ENCODE assay signal across 8 cellular contexts in genomic region chr11:75577198-75577597, GRCh38. TPM values are rescaled to one million over a fixed set of nuclear protein-coding genes. Genes with fewer than 3 reads are reported as not detected.
A peak's percentile ranks its signal among the peaks of the same experiment; 100 is the strongest.
DNase-seq lines count a peak whose midpoint lies in the region; ATAC-seq, FAIRE-seq and TF ChIP-seq lines count a peak whose summit lies in the region.

No MANE protein-coding gene starts in this region.

- no peak overlapping the region for H3K27ac ChIP-seq in A549
- H3K27ac ChIP-seq in GM23248: 0 out of 2 replicates have a peak overlapping the region, but pooled peaks have one; percentile 56
- H3K27ac ChIP-seq in effector memory CD4-positive, alpha-beta T cell (ENCODE audit: insufficient read depth, low read length, poor library complexity, severe bottlenecking): no peak overlapping the region

- no peaks in the 10 kb centered on the region for H3K27me3 ChIP-seq in GM23248 (replicated peaks; ENCODE audit: insufficient read depth)
- no peaks in the 10 kb centered on the region for H3K27me3 ChIP-seq in effector memory CD4-positive, alpha-beta T cell (replicated peaks; ENCODE audit: control insufficient read depth, insufficient read depth, low read length, poor library complexity, severe bottlenecking)

- peak; percentile 42 to 59; a peak in 4 of 6 replicates for ATAC-seq in A549
- no peak for ATAC-seq in HG02938 (IDR thresholded peaks at IDR 0.05; ENCODE audit: unreplicated experiment)

- TF ChIP-seq EP300 in A549 (IDR thresholded peaks at IDR 0.05): no peak

- H3K4me3 ChIP-seq in A549 (no peak overlapping the region), GM23248 (no peak overlapping the region)
- H3K4me3 ChIP-seq in effector memory CD4-positive, alpha-beta T cell (ENCODE audit: insufficient read depth, low read depth, low read length, poor library complexity, severe bottlenecking): no peak overlapping the region

- POLR2A ChIA-PET in A549 (lab: Yijun Ruan, JAX): no interaction called here

- no peaks in the 10 kb centered on the region for H3K27me3 Mint-ChIP-seq in progenitor cell of endocrine pancreas

- H3K4me1 ChIP-seq in A549: peaks cover 9% of the 10 kb centered on the region; the same call in 2 of the 3 replicates
- peaks cover 6% of the 10 kb centered on the region for H3K4me1 ChIP-seq in GM23248 (ENCODE audit: insufficient read depth)
- H3K4me1 ChIP-seq in effector memory CD4-positive, alpha-beta T cell (ENCODE audit: control insufficient read depth, insufficient read depth, low read length, poor library complexity, severe bottlenecking): peaks cover 4% of the 10 kb centered on the region

- H3K36me3 Mint-ChIP-seq in progenitor cell of endocrine pancreas (ENCODE audit: insufficient read depth): peaks cover 5% of the 10 kb centered on the region

- DNase-seq in A549 (ENCODE audit: low read depth in 1 of 2, low spot score in 1 of 2): peak; percentile 37 to 61
- peak; percentile 63 for DNase-seq in GM23248
- peak; percentile 63 to 68 for DNase-seq in activated CD4-positive, alpha-beta T cell treated with anti-CD3 and anti-CD28 coated beads for 4 hours
- DNase-seq in effector memory CD4-positive, alpha-beta T cell: peak in 2 of 3 donors; percentile 29 to 56
- DNase-seq in progenitor cell of endocrine pancreas (ENCODE audit: low spot score, unreplicated experiment): no peak
- DNase-seq in NCI-H2171 treated with DMSO at 0.1 percent for 48 hours (lab: John Stamatoyannopoulos, UW): no peak
- no peak for DNase-seq in GM19240 (ENCODE audit: insufficient read length, low spot score)

- H3K4me3 Mint-ChIP-seq in progenitor cell of endocrine pancreas (ENCODE audit: low read depth): no peak overlapping the region

- H3K27ac Mint-ChIP-seq in progenitor cell of endocrine pancreas: no peak overlapping the region

- FAIRE-seq in A549 (lab: Jason Lieb, UNC): no peak

- TF ChIP-seq POLR2A in A549 (IDR thresholded peaks at IDR 0.05; ENCODE audit: low read length): no peak

- H4K20me1 ChIP-seq in GM23248 (ENCODE audit: insufficient read depth): 0 out of 2 replicates have a peak, but pooled peaks cover 3% of the 10 kb centered on the region

- H3K9me3 ChIP-seq in A549: no peaks in the 10 kb centered on the region
- no peaks in the 10 kb centered on the region for H3K9me3 ChIP-seq in GM23248 (ENCODE audit: low read depth)
- H3K9me3 ChIP-seq in effector memory CD4-positive, alpha-beta T cell (ENCODE audit: control insufficient read depth, low read length): no peaks in the 10 kb centered on the region

- no peak overlapping the region for H3K4me2 ChIP-seq in A549
- H3K4me2 ChIP-seq in GM23248 (ENCODE audit: unreplicated experiment): no peak overlapping the region

- H3K9me2 ChIP-seq in GM23248 (ENCODE audit: insufficient read depth): no peaks in the 10 kb centered on the region

- no peaks in the 10 kb centered on the region for H3K9me3 Mint-ChIP-seq in progenitor cell of endocrine pancreas (ENCODE audit: low read depth)

- peak; percentile 30 to 42; a peak in 3 of 5 replicates for TF ChIP-seq RAD21 in A549 (conservative IDR thresholded peaks at IDR 0.05 in 1 of 2, IDR thresholded peaks at IDR 0.05 in 1 of 2)

- no peak overlapping the region for H3K9ac ChIP-seq in GM23248

- CTCF ChIA-PET in A549 (lab: Yijun Ruan, JAX): interaction anchor here (0.6 to 7.1 kb wide), 16 partner anchors 9 to 133 kb away, joined by 3 to 137 read pairs (median 4); partner anchors contain the start of gene SERPINH1

- H3K79me2 ChIP-seq in GM23248 (ENCODE audit: insufficient read depth): peaks cover 1% of the 10 kb centered on the region; the same call in 1 of the 2 replicates

- H2AFZ ChIP-seq in GM23248: no peak overlapping the region

- H3K4me1 Mint-ChIP-seq in progenitor cell of endocrine pancreas (ENCODE audit: low read depth): no peaks in the 10 kb centered on the region

- 32% methylated on average over 7 of the region's 11 CpGs for WGBS in A549 (ENCODE audit: missing lambda C conversion rate)
- WGBS in GM23248 (ENCODE audit: low coverage in 1 of 2, low lambda C conversion rate in 2 of 2, missing lambda C conversion rate in 2 of 2), 2 experiments: 9 to 13% methylated on average over 6 to 11 of the region's 11 CpGs

- H3F3A ChIP-seq in GM23248 (ENCODE audit: insufficient read depth): peaks cover 56% of the 10 kb centered on the region

- H3K36me3 ChIP-seq in GM23248 (ENCODE audit: low read depth): peaks cover 20% of the 10 kb centered on the region
- H3K36me3 ChIP-seq in effector memory CD4-positive, alpha-beta T cell (ENCODE audit: control insufficient read depth, insufficient read depth, low read length): peaks cover 6% of the 10 kb centered on the region

- TF ChIP-seq CTCF in A549 (IDR thresholded peaks at IDR 0.05) (peak; percentile 47), progenitor cell of endocrine pancreas (IDR thresholded peaks at IDR 0.05; ENCODE audit: unreplicated experiment) (peak; percentile 59)

- in situ Hi-C loops in GM23248 (cut with MboI): no loop called here

TF ChIP-seq in A549, 52 proteins besides CTCF, POLR2A, EP300 and RAD21:
- TF ChIP-seq SMC3 (IDR thresholded peaks at IDR 0.05) (peak; percentile 69), RNF2 (IDR thresholded peaks at IDR 0.05; ENCODE audit: borderline replicate concordance, low read depth) (no peak)

RNA-seq across cellular contexts. Expression of gene SERPINH1, which starts 15.1 kb away (rescaled TPM):
- polyA plus RNA-seq in A549 (2011; rRNA removed) (70.7 and 79.3 TPM in 2 replicates), A549 (2017; fragmentation: RNase III; extraction: RNeasy Plus Mini Kit Qiagen cat#74134 plus additional on column Dnase treatment) (151 to 162 TPM (median 151 TPM) in 3 replicates), GM23248 (2016; fragmentation: Nextera tagmentation; extraction: Ambion mirVana) (520 and 559 TPM in 2 replicates)
- 113 and 144 TPM in 2 replicates for polyA plus RNA-seq in A549 (2012; cell fraction: cytosol; rRNA removed)
- 212 and 377 TPM in 2 replicates for polyA plus RNA-seq in A549 (2012; cell fraction: nucleus; rRNA removed)
- polyA minus RNA-seq in A549 (2011; rRNA and poly(A)+ RNA removed): 48.4 and 51.1 TPM in 2 replicates
- 1,790 and 1,872 TPM in 2 replicates for total RNA-seq in GM23248 (2014; rRNA removed; shearing (Covaris generic))
- total RNA-seq in progenitor cell of endocrine pancreas: 223 and 234 TPM in 2 replicates

RNA-seq across cellular contexts. Expression of gene GDPD5, which starts 51.5 kb away (rescaled TPM):
- polyA plus RNA-seq in A549 (2011; rRNA removed): 3.9 and 4.7 TPM in 2 replicates
- polyA plus RNA-seq in A549 (2012; cell fraction: cytosol; rRNA removed): 4.5 and 7.7 TPM in 2 replicates
- polyA plus RNA-seq in A549 (2012; cell fraction: nucleus; rRNA removed): 27.2 and 29.2 TPM in 2 replicates
- 5.8 to 7.9 TPM (median 5.9 TPM) in 3 replicates for polyA plus RNA-seq in A549 (2017; fragmentation: RNase III; extraction: RNeasy Plus Mini Kit Qiagen cat#74134 plus additional on column Dnase treatment)
- 8.3 and 14.5 TPM in 2 replicates for polyA minus RNA-seq in A549 (2011; rRNA and poly(A)+ RNA removed)
- 7.0 and 10.7 TPM in 2 replicates for total RNA-seq in GM23248 (2014; rRNA removed; shearing (Covaris generic))
- polyA plus RNA-seq in GM23248 (2016; fragmentation: Nextera tagmentation; extraction: Ambion mirVana): 3.4 and 5.6 TPM in 2 replicates
- 32.4 and 33.1 TPM in 2 replicates for total RNA-seq in progenitor cell of endocrine pancreas

Comparison
In these comparisons a context has a peak if more than half of its experiments do, and no peak if none do; other contexts are left out.
1. DNase-seq: peak in A549 (2 of 2), GM23248 (single experiment), activated CD4-positive, alpha-beta T cell treated with anti-CD3 and anti-CD28 coated beads for 4 hours (2 of 2) and effector memory CD4-positive, alpha-beta T cell (2 of 3); none in progenitor cell of endocrine pancreas (single experiment), NCI-H2171 treated with DMSO at 0.1 percent for 48 hours (single experiment) and GM19240 (single experiment).